Comparison of ENCODE assay signal across 10 cellular contexts in the genomic region with DNA sequence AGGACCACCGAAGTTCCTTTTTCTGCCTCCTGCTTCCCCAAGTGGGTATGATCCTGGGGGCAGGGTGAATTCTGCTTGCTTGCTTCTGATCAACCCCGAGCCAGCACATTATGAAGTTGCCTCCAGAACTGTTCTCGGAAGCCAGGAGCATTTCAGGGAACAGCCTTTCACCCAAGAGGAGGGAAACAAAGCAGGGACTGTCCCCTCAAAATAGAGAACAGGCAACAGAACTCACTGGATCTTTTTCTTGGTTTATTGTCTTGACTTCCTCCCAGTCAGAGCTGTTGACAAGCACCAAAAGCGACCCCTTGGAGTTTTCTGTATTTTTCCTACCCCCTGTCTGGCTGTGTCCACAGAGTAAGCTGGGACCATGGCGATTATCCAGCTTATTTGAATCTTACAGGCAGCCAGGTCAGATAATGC.
DNase-seq lines count a peak whose midpoint lies in the region; ATAC-seq and TF ChIP-seq lines count a peak whose summit lies in the region.
"Had no signal": no experiment of that assay in that cellular context is flagged by ENCODE, and none has a peak within 500 bp of the region (broad histone marks: within the 10 kb centered on the region; RNA-seq: fewer than 3 reads in every experiment).

No MANE protein-coding gene starts in this region.

- TF ChIP-seq CTCF in GM13976 (IDR thresholded peaks at IDR 0.05; ENCODE audit: borderline replicate concordance, control extremely low read depth, extremely low read depth, insufficient read depth, missing control alignments) = no peak

- peak; percentile 32 for DNase-seq in activated CD4-positive, alpha-beta T cell treated with anti-CD3 and anti-CD28 coated beads for 48 hours
- DNase-seq in activated CD4-positive, alpha-beta T cell treated with anti-CD3 and anti-CD28 coated beads for 1 hour = no peak
- DNase-seq in activated T-helper 1 cell treated with anti-CD3 and anti-CD28 coated beads, Interleukin-12 subunit alpha, Interleukin-12 subunit beta, Interleukin-2, Interleukin-4 antibody, amounts not matched to agents 30 ng/mL and 10 ng/mL and 1 ng/mL, durations not matched to agents 14 hours and 24 hours and 36 hours (ENCODE audit: low spot score) = no peak
- DNase-seq in immature natural killer cell (no peak), GM13976 (ENCODE audit: low spot score) (no peak), NCI-H128 (lab: John Stamatoyannopoulos, UW; ENCODE audit: unreplicated experiment) (no peak)
- DNase-seq in stimulated activated naive CD8-positive, alpha-beta T cell treated with anti-CD3 and anti-CD28 coated beads, Interleukin-15, amount 100 ng/mL, for 72 hours = peak in 1 of 2 donors; percentile 63
- DNase-seq: NCI-H1417, SW 1271 had no signal

- peak overlapping the region; percentile 59 for H3K4me3 Mint-ChIP-seq in activated T-helper 1 cell treated with anti-CD3 and anti-CD28 coated beads, Interleukin-12 subunit alpha, Interleukin-12 subunit beta, Interleukin-2, Interleukin-4 antibody, amounts not matched to agents 30 ng/mL and 10 ng/mL and 1 ng/mL, durations not matched to agents 14 hours and 24 hours and 36 hours
- H3K4me3 Mint-ChIP-seq in immature natural killer cell = peak overlapping the region; percentile 60 to 81 (median 66)
- peak overlapping the region; percentile 75 to 80 for H3K4me3 Mint-ChIP-seq in stimulated activated naive CD8-positive, alpha-beta T cell treated with anti-CD3 and anti-CD28 coated beads, Interleukin-15, amount 100 ng/mL, for 72 hours

- H3K4me1 Mint-ChIP-seq in activated T-helper 1 cell treated with anti-CD3 and anti-CD28 coated beads, Interleukin-12 subunit alpha, Interleukin-12 subunit beta, Interleukin-2, Interleukin-4 antibody, amounts not matched to agents 30 ng/mL and 10 ng/mL and 1 ng/mL, durations not matched to agents 14 hours and 24 hours and 36 hours (ENCODE audit: low read depth) = peaks cover 95% of the 10 kb centered on the region
- H3K4me1 Mint-ChIP-seq in immature natural killer cell = peaks cover 34 to 51% of the 10 kb centered on the region in 2 donors
- H3K4me1 Mint-ChIP-seq in stimulated activated naive CD8-positive, alpha-beta T cell treated with anti-CD3 and anti-CD28 coated beads, Interleukin-15, amount 100 ng/mL, for 72 hours = peaks cover 99% of the 10 kb centered on the region

- H3K27ac Mint-ChIP-seq in activated T-helper 1 cell treated with anti-CD3 and anti-CD28 coated beads, Interleukin-12 subunit alpha, Interleukin-12 subunit beta, Interleukin-2, Interleukin-4 antibody, amounts not matched to agents 30 ng/mL and 10 ng/mL and 1 ng/mL, durations not matched to agents 14 hours and 24 hours and 36 hours = peak overlapping the region; percentile 87
- H3K27ac Mint-ChIP-seq in immature natural killer cell = peak overlapping the region in 3 of 6 donors; percentile 74 to 77 (median 74)
- peak overlapping the region; percentile 86 to 95 for H3K27ac Mint-ChIP-seq in stimulated activated naive CD8-positive, alpha-beta T cell treated with anti-CD3 and anti-CD28 coated beads, Interleukin-15, amount 100 ng/mL, for 72 hours

- in situ Hi-C loops in GM13976 (cut with MboI; ENCODE audit: low sequenced_read_pairs, unreplicated experiment) = no loop called here

- H3K9me3 Mint-ChIP-seq in activated T-helper 1 cell treated with anti-CD3 and anti-CD28 coated beads, Interleukin-12 subunit alpha, Interleukin-12 subunit beta, Interleukin-2, Interleukin-4 antibody, amounts not matched to agents 30 ng/mL and 10 ng/mL and 1 ng/mL, durations not matched to agents 14 hours and 24 hours and 36 hours = no peaks in the 10 kb centered on the region
- H3K9me3 Mint-ChIP-seq in immature natural killer cell = no peaks in the 10 kb centered on the region
- no peaks in the 10 kb centered on the region for H3K9me3 Mint-ChIP-seq in stimulated activated naive CD8-positive, alpha-beta T cell treated with anti-CD3 and anti-CD28 coated beads, Interleukin-15, amount 100 ng/mL, for 72 hours

- H3K36me3 Mint-ChIP-seq in activated T-helper 1 cell treated with anti-CD3 and anti-CD28 coated beads, Interleukin-12 subunit alpha, Interleukin-12 subunit beta, Interleukin-2, Interleukin-4 antibody, amounts not matched to agents 30 ng/mL and 10 ng/mL and 1 ng/mL, durations not matched to agents 14 hours and 24 hours and 36 hours (ENCODE audit: low read depth) = no peaks in the 10 kb centered on the region
- H3K36me3 Mint-ChIP-seq in immature natural killer cell = no peaks in the 10 kb centered on the region

- no peaks in the 10 kb centered on the region for H3K27me3 Mint-ChIP-seq in activated T-helper 1 cell treated with anti-CD3 and anti-CD28 coated beads, Interleukin-12 subunit alpha, Interleukin-12 subunit beta, Interleukin-2, Interleukin-4 antibody, amounts not matched to agents 30 ng/mL and 10 ng/mL and 1 ng/mL, durations not matched to agents 14 hours and 24 hours and 36 hours (ENCODE audit: insufficient read depth)
- peaks cover 4 to 5% (median 5%) of the 10 kb centered on the region in 3 donors for H3K27me3 Mint-ChIP-seq in immature natural killer cell (ENCODE audit: low read depth in 3 of 3)
- no peaks in the 10 kb centered on the region for H3K27me3 Mint-ChIP-seq in stimulated activated naive CD8-positive, alpha-beta T cell treated with anti-CD3 and anti-CD28 coated beads, Interleukin-15, amount 100 ng/mL, for 72 hours

- ATAC-seq in stimulated activated naive CD8-positive, alpha-beta T cell treated with anti-CD3 and anti-CD28 coated beads, Interleukin-15, amount 100 ng/mL, for 72 hours = peak; percentile 21
- no peak for ATAC-seq in HG03342 (IDR thresholded peaks at IDR 0.05; ENCODE audit: unreplicated experiment)

- intact Hi-C loops in activated T-helper 1 cell treated with anti-CD3 and anti-CD28 coated beads, Interleukin-12 subunit alpha, Interleukin-12 subunit beta, Interleukin-2, Interleukin-4 antibody, amounts not matched to agents 30 ng/mL and 10 ng/mL and 1 ng/mL, durations not matched to agents 14 hours and 24 hours and 36 hours (cut with micrococcal nuclease) = loop anchor here (1.0 to 10.0 kb wide), 12 partner anchors 8 to 1409 kb away; a partner anchor contains a TSS
